ENCODE assay signal across 17 cellular contexts in the genomic region with DNA sequence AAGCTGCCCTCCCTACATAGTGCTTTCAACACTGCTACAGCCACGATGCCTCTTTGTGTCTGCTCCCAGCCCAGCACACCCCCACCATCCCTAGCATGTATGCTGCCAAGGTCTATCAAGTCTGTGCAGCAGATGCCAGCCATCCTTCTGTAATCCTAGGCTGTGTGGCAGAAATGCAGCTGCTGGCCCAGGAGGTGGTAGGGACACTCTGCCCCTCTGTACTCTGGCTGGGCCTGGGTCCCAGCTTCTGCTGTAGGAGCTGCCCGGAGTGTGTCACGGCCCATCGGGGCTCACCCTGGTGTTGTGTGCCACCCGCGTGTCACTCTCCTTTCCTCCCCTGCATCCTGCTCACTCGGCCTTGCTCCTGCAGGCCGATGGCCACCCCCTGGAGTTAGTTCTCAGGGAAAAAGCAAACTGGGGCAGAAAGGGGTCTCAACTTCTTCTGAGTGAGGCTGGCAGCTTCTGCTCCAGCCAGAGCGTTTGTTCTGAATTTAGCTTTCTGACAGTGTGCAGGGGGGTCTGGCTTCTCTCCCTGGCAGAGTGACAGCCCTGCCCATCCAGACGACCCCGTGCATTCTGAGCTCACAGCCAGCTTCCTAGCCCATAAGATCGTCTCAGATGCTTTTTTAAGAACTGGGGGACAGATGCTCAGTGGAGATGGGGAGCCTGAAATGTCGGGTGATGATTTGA. TPM values are rescaled to one million over a fixed set of nuclear protein-coding genes. Genes with fewer than 3 reads are reported as not detected.
DNase-seq lines count a peak whose midpoint lies in the region; ATAC-seq and TF ChIP-seq lines count a peak whose summit lies in the region.
"Had no signal": no experiment of that assay in that cellular context is flagged by ENCODE, and none has a peak within 500 bp of the region (broad histone marks: within the 10 kb centered on the region; RNA-seq: fewer than 3 reads in every experiment).

No MANE protein-coding gene starts in this region.

- H3K36me3 ChIP-seq in cardiac muscle cell (no peaks in the 10 kb centered on the region), ovary (no peaks in the 10 kb centered on the region)
- H3K36me3 ChIP-seq: vagina had no signal

- H3K4me3 Mint-ChIP-seq in activated CD4-positive, alpha-beta T cell treated with anti-CD3 and anti-CD28 coated beads for 36 hours, result no peak overlapping the region
- H3K4me3 Mint-ChIP-seq: activated CD4-positive, alpha-beta T cell treated with anti-CD3 and anti-CD28 coated beads, Interleukin-2, amount 10 ng/mL, durations not matched to agents 24 days and 14 days; CD8-positive, alpha-beta T cell; naive thymus-derived CD4-positive, alpha-beta T cell had no signal

- no peaks in the 10 kb centered on the region for H3K27me3 ChIP-seq in cardiac muscle cell
- H3K27me3 ChIP-seq in ovary, result no peaks in the 10 kb centered on the region
- H3K27me3 ChIP-seq: vagina had no signal

- CTCF ChIA-PET in activated CD4-positive, alpha-beta T cell treated with anti-CD3 and anti-CD28 coated beads for 36 hours (lab: Charles Lee), result no interaction called here

- no peak for ATAC-seq in activated CD4-positive, alpha-beta T cell treated with anti-CD3 and anti-CD28 coated beads for 36 hours
- ATAC-seq in HG03469 (IDR thresholded peaks at IDR 0.05; ENCODE audit: unreplicated experiment), result no peak
- no peak for ATAC-seq in HG02884 (IDR thresholded peaks at IDR 0.05; ENCODE audit: unreplicated experiment)
- ATAC-seq: CD8-positive, alpha-beta T cell; naive thymus-derived CD4-positive, alpha-beta T cell had no signal

- no peak for TF ChIP-seq EP300 in ovary (IDR thresholded peaks at IDR 0.05)

- no peak for TF ChIP-seq CTCF in cardiac muscle cell (IDR thresholded peaks at IDR 0.05; ENCODE audit: low read depth, low read length)
- no peak for TF ChIP-seq CTCF in ovary (IDR thresholded peaks at IDR 0.05)

- H3K9me3 ChIP-seq in cardiac muscle cell (ENCODE audit: low read depth) (no peaks in the 10 kb centered on the region), ovary (no peaks in the 10 kb centered on the region)
- H3K9me3 ChIP-seq: vagina had no signal

- peaks cover 16% of the 10 kb centered on the region for H3K9me3 Mint-ChIP-seq in activated CD4-positive, alpha-beta T cell treated with anti-CD3 and anti-CD28 coated beads for 36 hours (ENCODE audit: low read depth)

- H3K27ac ChIP-seq in cardiac muscle cell, result peak overlapping the region; percentile 20
- H3K27ac ChIP-seq in ovary, result no peak overlapping the region
- H3K27ac ChIP-seq: vagina had no signal

- H3K36me3 Mint-ChIP-seq in activated CD4-positive, alpha-beta T cell treated with anti-CD3 and anti-CD28 coated beads for 36 hours (ENCODE audit: low read depth), result no peaks in the 10 kb centered on the region
- H3K36me3 Mint-ChIP-seq: CD8-positive, alpha-beta T cell; IgD-negative memory B cell had no signal

- H3K4me1 ChIP-seq in cardiac muscle cell (ENCODE audit: low read depth), result peaks cover 20% of the 10 kb centered on the region
- no peaks in the 10 kb centered on the region for H3K4me1 ChIP-seq in ovary (ENCODE audit: insufficient read depth)
- H3K4me1 ChIP-seq: vagina had no signal

- no peak for TF ChIP-seq POLR2A in ovary (IDR thresholded peaks at IDR 0.05)

- no peaks in the 10 kb centered on the region for H3K4me1 Mint-ChIP-seq in activated CD4-positive, alpha-beta T cell treated with anti-CD3 and anti-CD28 coated beads for 36 hours
- H3K4me1 Mint-ChIP-seq: activated CD4-positive, alpha-beta T cell treated with anti-CD3 and anti-CD28 coated beads, Interleukin-2, amount 10 ng/mL, durations not matched to agents 24 days and 14 days; IgD-negative memory B cell; naive thymus-derived CD4-positive, alpha-beta T cell had no signal

- H3K27ac Mint-ChIP-seq in activated CD4-positive, alpha-beta T cell treated with anti-CD3 and anti-CD28 coated beads for 36 hours, result no peak overlapping the region
- H3K27ac Mint-ChIP-seq: activated CD4-positive, alpha-beta T cell treated with anti-CD3 and anti-CD28 coated beads, Interleukin-2, amount 10 ng/mL, durations not matched to agents 24 days and 14 days; CD8-positive, alpha-beta T cell; IgD-negative memory B cell; naive thymus-derived CD4-positive, alpha-beta T cell had no signal

- peak; percentile 1 for DNase-seq in activated CD4-positive, alpha-beta T cell treated with anti-CD3 and anti-CD28 coated beads for 36 hours
- DNase-seq in activated CD4-positive, alpha-beta T cell treated with anti-CD3 and anti-CD28 coated beads for 1 hour, result no peak
- peak; percentile 59 to 84 for DNase-seq in NCI-H524 (lab: John Stamatoyannopoulos, UW)
- no peak for DNase-seq in cardiac muscle cell (ENCODE audit: low read depth in 1 of 2, low spot score in 1 of 2)
- DNase-seq in ovary, result peak in 3 of 5 donors; percentile 3 to 21 (median 5)
- DNase-seq in NCI-H2081 treated with DMSO at 0.1 percent for 48 hours (lab: John Stamatoyannopoulos, UW), result no peak
- DNase-seq: activated CD4-positive, alpha-beta T cell treated with anti-CD3 and anti-CD28 coated beads, Interleukin-2, amount 10 ng/mL, durations not matched to agents 24 days and 14 days; activated T-cell treated with anti-CD3 and anti-CD28 coated beads, Interleukin-2, amount 50 U/mL, for 48 hours; CD8-positive, alpha-beta T cell; naive thymus-derived CD4-positive, alpha-beta T cell; SIG-M5 had no signal

- POLR2A ChIA-PET in activated CD4-positive, alpha-beta T cell treated with anti-CD3 and anti-CD28 coated beads for 36 hours (lab: Charles Lee), result no interaction called here

- H3K27me3 Mint-ChIP-seq in activated CD4-positive, alpha-beta T cell treated with anti-CD3 and anti-CD28 coated beads for 36 hours, result peaks cover 18% of the 10 kb centered on the region

- 64 to 72% (median 71%) methylated on average over 13 of the region's 13 CpGs for WGBS in ovary, 3 donors

- H3K4me3 ChIP-seq in cardiac muscle cell (no peak overlapping the region), ovary (no peak overlapping the region)
- H3K4me3 ChIP-seq: vagina had no signal

- intact Hi-C loops in activated CD4-positive, alpha-beta T cell treated with anti-CD3 and anti-CD28 coated beads for 36 hours (cut with DNase I, micrococcal nuclease), result no loop called here
- intact Hi-C loops in ovary (cut with DNase I), result no loop called here

RNA-seq across cellular contexts. Expression of gene PSAPL1, which starts 22.7 kb away (rescaled TPM):
- not detected for total RNA-seq in activated CD4-positive, alpha-beta T cell treated with anti-CD3 and anti-CD28 coated beads for 36 hours
- 4.4 and 4.6 TPM in 2 replicates for total RNA-seq in cardiac muscle cell
- 3.5 and 5.9 TPM in 2 replicates for polyA plus RNA-seq in cardiac muscle cell
- under 1 TPM in 1 of 7 donors, not detected in 6; 0.34 TPM for total RNA-seq in ovary
- polyA plus RNA-seq in ovary, result not detected
- total RNA-seq: activated CD4-positive, alpha-beta T cell treated with anti-CD3 and anti-CD28 coated beads, Interleukin-2, amount 10 ng/mL, durations not matched to agents 24 days and 14 days; CD8-positive, alpha-beta T cell; cerebellum; Daoy; naive thymus-derived CD4-positive, alpha-beta T cell; vagina had no signal
- polyA plus RNA-seq: IgD-negative memory B cell; naive thymus-derived CD4-positive, alpha-beta T cell had no signal

Comparison
In these comparisons a context has a peak if more than half of its experiments do, and no peak if none do; other contexts are left out.
1. DNase-seq: peak in activated CD4-positive, alpha-beta T cell treated with anti-CD3 and anti-CD28 coated beads for 36 hours (single experiment), NCI-H524 (2 of 2) and ovary (3 of 5); none in activated CD4-positive, alpha-beta T cell treated with anti-CD3 and anti-CD28 coated beads for 1 hour (single experiment), cardiac muscle cell (0 of 2) and NCI-H2081 treated with DMSO at 0.1 percent for 48 hours (single experiment).